In the genomic region with DNA sequence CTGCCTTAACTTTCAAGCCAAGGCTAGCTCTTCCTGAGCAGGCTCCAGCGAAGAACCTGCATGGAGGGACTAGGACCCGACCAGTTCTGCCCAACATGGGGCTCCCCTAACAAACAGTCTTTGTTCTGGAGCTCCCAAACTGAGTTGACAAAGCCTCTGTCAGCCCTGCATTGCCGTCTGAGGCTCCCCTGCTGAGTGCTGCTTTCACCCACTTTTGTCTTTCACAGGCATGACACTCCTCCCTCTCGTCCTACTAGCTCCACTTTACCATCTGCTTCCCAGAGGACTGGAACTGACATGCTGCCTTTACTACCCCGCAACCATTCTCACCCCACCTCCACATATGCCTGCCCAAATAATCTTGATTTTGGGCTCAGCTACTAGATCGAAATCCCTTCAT, we compare ENCODE assay signal across 1 cellular context.
TF ChIP-seq lines count a peak whose summit lies in the region.

No MANE protein-coding gene starts in this region.

TF ChIP-seq in K562, 482 proteins besides CTCF, POLR2A, EP300 and RAD21:
- no peak for TF ChIP-seq SMAD4 (CRISPR knock-in tag; conservative IDR thresholded peaks at IDR 0.05)
- TF ChIP-seq NFXL1 (CRISPR knock-in tag; IDR thresholded peaks at IDR 0.05), result no peak
- TF ChIP-seq COPS2 (conservative IDR thresholded peaks at IDR 0.05), result no peak
